Comparison of ENCODE assay signal across 1 cellular context in the genomic region with DNA sequence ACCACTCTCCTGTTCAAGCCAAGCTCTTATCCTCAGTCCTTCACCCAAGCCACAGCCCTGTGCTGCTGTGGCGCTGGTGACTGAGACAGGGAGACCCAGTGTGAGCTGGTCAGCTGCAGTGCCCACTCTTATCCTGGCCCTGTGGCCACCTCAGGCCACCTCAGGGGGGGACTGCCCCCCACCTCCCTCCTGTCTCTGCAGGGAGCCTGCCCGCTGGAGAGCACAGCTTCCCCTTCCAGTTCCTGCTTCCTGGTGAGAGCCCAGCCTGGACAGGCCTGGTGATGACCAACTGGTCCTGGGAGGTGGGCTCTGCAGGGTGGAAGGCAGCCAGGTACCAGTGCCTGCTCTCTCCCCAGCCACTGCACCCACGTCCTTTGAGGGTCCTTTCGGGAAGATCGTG.
TF ChIP-seq lines count a peak whose summit lies in the region.

No MANE protein-coding gene starts in this region.

TF ChIP-seq in K562, 482 proteins besides CTCF, POLR2A, EP300 and RAD21:
- TF ChIP-seq POLR2AphosphoS2 (IDR thresholded peaks at IDR 0.05; ENCODE audit: low read length) (0 out of 2 replicates have a peak, but pooled peaks have one; percentile 59), POLR2G (IDR thresholded peaks at IDR 0.05; ENCODE audit: low read depth, low read length) (peak; percentile 36; the same call in 1 of the 2 replicates), FOXA3 (CRISPR knock-in tag; conservative IDR thresholded peaks at IDR 0.05 in 1 of 2, IDR thresholded peaks at IDR 0.05 in 1 of 2) (no peak)
